1 cellular context compared by ENCODE assay signal in genomic region chr22:30705710-30706651, GRCh38.
TF ChIP-seq lines count a peak whose summit lies in the region.

No MANE protein-coding gene starts in this region.

TF ChIP-seq in GM12878, 131 proteins besides CTCF, POLR2A, EP300 and RAD21 (continued from another document):
- TF ChIP-seq MTA2 (IDR thresholded peaks at IDR 0.05; ENCODE audit: low read depth) = no peak; the same call in 1 of the 2 replicates
- peak; percentile 91 for TF ChIP-seq EED (IDR thresholded peaks at IDR 0.05; ENCODE audit: low read depth)
- no peak for TF ChIP-seq ATF3 (IDR thresholded peaks at IDR 0.05; ENCODE audit: borderline replicate concordance, extremely low read depth, low read depth, low read length)
- TF ChIP-seq CBFB (IDR thresholded peaks at IDR 0.05; ENCODE audit: low read depth) = 0 out of 2 replicates have a peak, but pooled peaks have one; percentile 11
- TF ChIP-seq EGR1 (IDR thresholded peaks at IDR 0.05; ENCODE audit: borderline replicate concordance in 1 of 2, low read depth in 2 of 2, low read length in 2 of 2) = no peak
- TF ChIP-seq, protein P1, sequence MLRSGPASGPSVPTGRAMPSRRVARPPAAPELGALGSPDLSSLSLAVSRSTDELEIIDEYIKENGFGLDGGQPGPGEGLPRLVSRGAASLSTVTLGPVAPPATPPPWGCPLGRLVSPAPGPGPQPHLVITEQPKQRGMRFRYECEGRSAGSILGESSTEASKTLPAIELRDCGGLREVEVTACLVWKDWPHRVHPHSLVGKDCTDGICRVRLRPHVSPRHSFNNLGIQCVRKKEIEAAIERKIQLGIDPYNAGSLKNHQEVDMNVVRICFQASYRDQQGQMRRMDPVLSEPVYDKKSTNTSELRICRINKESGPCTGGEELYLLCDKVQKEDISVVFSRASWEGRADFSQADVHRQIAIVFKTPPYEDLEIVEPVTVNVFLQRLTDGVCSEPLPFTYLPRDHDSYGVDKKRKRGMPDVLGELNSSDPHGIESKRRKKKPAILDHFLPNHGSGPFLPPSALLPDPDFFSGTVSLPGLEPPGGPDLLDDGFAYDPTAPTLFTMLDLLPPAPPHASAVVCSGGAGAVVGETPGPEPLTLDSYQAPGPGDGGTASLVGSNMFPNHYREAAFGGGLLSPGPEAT (IDR thresholded peaks at IDR 0.05; ENCODE audit: low read depth) = peak; percentile 85
- no peak for TF ChIP-seq POLR2AphosphoS5 (IDR thresholded peaks at IDR 0.05; ENCODE audit: low read length)
- TF ChIP-seq POU2F2 (IDR thresholded peaks at IDR 0.05; ENCODE audit: borderline replicate concordance, low read depth, low read length) = peak; percentile 55; the same call in 1 of the 3 replicates
- peak; percentile 91 for TF ChIP-seq CUX1 (IDR thresholded peaks at IDR 0.05; ENCODE audit: insufficient replicate concordance, low read depth, low read length)
- TF ChIP-seq RB1 (IDR thresholded peaks at IDR 0.05; ENCODE audit: borderline replicate concordance) = no peak
- 0 out of 2 replicates have a peak, but pooled peaks have one; percentile 36 for TF ChIP-seq TBL1XR1 (IDR thresholded peaks at IDR 0.05; ENCODE audit: low read depth, low read length)
- TF ChIP-seq PAX5 (IDR thresholded peaks at IDR 0.05; ENCODE audit: borderline replicate concordance, low read depth, low read length) = no peak
- TF ChIP-seq ZNF384 (IDR thresholded peaks at IDR 0.05; ENCODE audit: borderline replicate concordance, low read depth, low read length) = peak; percentile 84
- no peak for TF ChIP-seq NR2C2 (IDR thresholded peaks at IDR 0.05; ENCODE audit: borderline replicate concordance, control insufficient read depth, insufficient read length, low read depth)
TF ChIP-seq in GM12878: peak in this region for 36.
